Comparison of ENCODE assay signal across 9 cellular contexts in the genomic region with DNA sequence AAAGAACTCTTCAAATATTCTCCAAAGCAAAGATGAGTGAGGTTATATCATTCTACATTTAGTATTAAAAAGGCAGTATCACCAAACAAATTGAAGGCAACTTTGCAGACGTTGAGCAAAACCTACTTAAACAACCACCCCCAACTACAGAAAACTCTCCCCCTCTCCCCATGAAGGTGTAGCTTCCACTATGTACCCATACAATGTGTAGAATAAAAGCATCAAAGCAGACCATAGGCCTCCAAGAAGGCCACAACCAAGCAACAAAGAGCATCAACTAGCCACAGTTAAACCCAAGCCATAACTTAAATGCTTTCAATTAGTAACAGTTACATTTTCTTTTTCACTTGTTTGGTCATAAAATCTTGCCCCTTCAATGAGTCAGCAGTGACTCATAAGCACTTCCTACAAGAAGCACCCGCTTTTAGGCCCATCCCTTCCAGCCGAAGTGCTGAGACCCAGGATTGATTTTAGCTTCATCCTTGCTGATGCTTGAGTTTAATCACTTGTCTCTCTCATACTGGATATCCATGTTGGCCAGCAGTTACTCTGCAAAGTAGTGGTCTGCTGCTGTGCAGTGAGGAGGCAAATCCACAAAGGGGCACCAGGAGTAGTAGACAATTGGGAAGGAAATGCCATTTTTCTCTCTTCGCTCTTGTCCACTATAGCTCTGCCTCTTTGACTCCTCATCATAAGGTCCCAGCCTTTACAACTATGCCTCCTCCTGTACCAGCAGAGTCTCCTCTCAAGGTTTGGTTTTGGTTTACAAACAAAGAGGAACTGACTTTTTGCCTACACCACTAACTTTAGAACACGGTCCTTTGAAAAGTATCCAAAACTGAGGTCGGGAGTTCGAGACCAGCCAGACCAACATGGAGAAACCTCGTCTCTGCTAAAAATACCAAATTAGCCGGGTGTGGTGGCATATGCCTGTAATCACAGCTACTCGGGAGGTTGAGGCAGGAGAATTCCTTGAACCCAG. TPM values are rescaled to one million over a fixed set of nuclear protein-coding genes. Genes with fewer than 3 reads are reported as not detected.
DNase-seq lines count a peak whose midpoint lies in the region; ATAC-seq and FAIRE-seq lines count a peak whose summit lies in the region.
"Had no signal": no experiment of that assay in that cellular context is flagged by ENCODE, and none has a peak within 500 bp of the region (broad histone marks: within the 10 kb centered on the region; RNA-seq: fewer than 3 reads in every experiment).

No MANE protein-coding gene starts in this region.

- peak overlapping the region; percentile 72 for H3K4me3 Mint-ChIP-seq in activated CD8-positive, alpha-beta memory T cell treated with anti-CD3 and anti-CD28 coated beads, Interleukin-2, amount 10 ng/mL, durations not matched to agents 7 days and 5 days
- H3K4me3 Mint-ChIP-seq: naive B cell had no signal

- H3K9ac ChIP-seq in ES-I3 (ENCODE audit: low read depth, low read length) = peak overlapping the region; percentile 15

- H3K9me3 Mint-ChIP-seq in activated CD8-positive, alpha-beta memory T cell treated with anti-CD3 and anti-CD28 coated beads, Interleukin-2, amount 10 ng/mL, durations not matched to agents 7 days and 5 days (ENCODE audit: low read depth) = no peaks in the 10 kb centered on the region

- H3K27me3 Mint-ChIP-seq in activated CD8-positive, alpha-beta memory T cell treated with anti-CD3 and anti-CD28 coated beads, Interleukin-2, amount 10 ng/mL, durations not matched to agents 7 days and 5 days = peaks cover 4% of the 10 kb centered on the region
- H3K27me3 Mint-ChIP-seq: naive B cell had no signal

- no peaks in the 10 kb centered on the region for H3K36me3 ChIP-seq in ES-I3 (ENCODE audit: insufficient read depth, low read length)

- peak; percentile 4 for FAIRE-seq in HTR-8/SVneo (lab: Jason Lieb, UNC)

- peak overlapping the region; percentile 98 for H3K27ac Mint-ChIP-seq in activated CD8-positive, alpha-beta memory T cell treated with anti-CD3 and anti-CD28 coated beads, Interleukin-2, amount 10 ng/mL, durations not matched to agents 7 days and 5 days

- peak; percentile 94 for ATAC-seq in GM21619 (IDR thresholded peaks at IDR 0.05; ENCODE audit: unreplicated experiment)
- peak; percentile 98 for ATAC-seq in activated CD8-positive, alpha-beta memory T cell treated with anti-CD3 and anti-CD28 coated beads, Interleukin-2, amount 10 ng/mL, durations not matched to agents 7 days and 5 days

- H3K36me3 Mint-ChIP-seq in activated CD8-positive, alpha-beta memory T cell treated with anti-CD3 and anti-CD28 coated beads, Interleukin-2, amount 10 ng/mL, durations not matched to agents 7 days and 5 days = peaks cover 4% of the 10 kb centered on the region
- H3K36me3 Mint-ChIP-seq: naive B cell had no signal

- peaks cover 33% of the 10 kb centered on the region for H3K4me1 Mint-ChIP-seq in activated CD8-positive, alpha-beta memory T cell treated with anti-CD3 and anti-CD28 coated beads, Interleukin-2, amount 10 ng/mL, durations not matched to agents 7 days and 5 days
- H3K4me1 Mint-ChIP-seq: naive B cell had no signal

- DNase-seq in HTR-8/SVneo (ENCODE audit: insufficient read length, low spot score) (peak; percentile 74), iris pigment epithelial cell (ENCODE audit: low read depth) (peak; percentile 95), GF-D8 (lab: John Stamatoyannopoulos, UW) (no peak), T-helper 9 cell (no peak), HuH-7 (ENCODE audit: low spot score) (no peak)
- DNase-seq in activated CD8-positive, alpha-beta memory T cell treated with anti-CD3 and anti-CD28 coated beads, Interleukin-2, amount 10 ng/mL, durations not matched to agents 7 days and 5 days = peak; percentile 77
- DNase-seq: naive B cell had no signal

- CTCF ChIA-PET in activated CD8-positive, alpha-beta memory T cell treated with anti-CD3 and anti-CD28 coated beads, Interleukin-2, amount 10 ng/mL, durations not matched to agents 7 days and 5 days (lab: Charles Lee) = interaction anchor here (0.6 to 4.4 kb wide), 8 partner anchors 12 to 502 kb away, joined by 3 to 60 read pairs (median 4); a partner anchor contains a TSS

- peaks cover 25% of the 10 kb centered on the region for H3K4me1 ChIP-seq in ES-I3 (ENCODE audit: insufficient read depth, low read length)

- H3K9me3 ChIP-seq in ES-I3 (ENCODE audit: control insufficient read depth, insufficient read depth, low read length) = no peaks in the 10 kb centered on the region

RNA-seq across cellular contexts. Expression of a gene that starts 8.4 kb away (rescaled TPM):
- 10 to 100 TPM; 83.8 to 97.9 TPM for total RNA-seq in activated CD8-positive, alpha-beta memory T cell treated with anti-CD3 and anti-CD28 coated beads, Interleukin-2, amount 10 ng/mL, durations not matched to agents 7 days and 5 days

Comparison
In these comparisons a context has a peak if more than half of its experiments do, and no peak if none do; other contexts are left out.
1. DNase-seq: peak in HTR-8/SVneo (single experiment), activated CD8-positive, alpha-beta memory T cell treated with anti-CD3 and anti-CD28 coated beads, Interleukin-2, amount 10 ng/mL, durations not matched to agents 7 days and 5 days (single experiment) and iris pigment epithelial cell (single experiment); none in GF-D8 (single experiment), T-helper 9 cell (single experiment) and HuH-7 (single experiment).